ENCODE assay signal across 8 cellular contexts in the genomic region with DNA sequence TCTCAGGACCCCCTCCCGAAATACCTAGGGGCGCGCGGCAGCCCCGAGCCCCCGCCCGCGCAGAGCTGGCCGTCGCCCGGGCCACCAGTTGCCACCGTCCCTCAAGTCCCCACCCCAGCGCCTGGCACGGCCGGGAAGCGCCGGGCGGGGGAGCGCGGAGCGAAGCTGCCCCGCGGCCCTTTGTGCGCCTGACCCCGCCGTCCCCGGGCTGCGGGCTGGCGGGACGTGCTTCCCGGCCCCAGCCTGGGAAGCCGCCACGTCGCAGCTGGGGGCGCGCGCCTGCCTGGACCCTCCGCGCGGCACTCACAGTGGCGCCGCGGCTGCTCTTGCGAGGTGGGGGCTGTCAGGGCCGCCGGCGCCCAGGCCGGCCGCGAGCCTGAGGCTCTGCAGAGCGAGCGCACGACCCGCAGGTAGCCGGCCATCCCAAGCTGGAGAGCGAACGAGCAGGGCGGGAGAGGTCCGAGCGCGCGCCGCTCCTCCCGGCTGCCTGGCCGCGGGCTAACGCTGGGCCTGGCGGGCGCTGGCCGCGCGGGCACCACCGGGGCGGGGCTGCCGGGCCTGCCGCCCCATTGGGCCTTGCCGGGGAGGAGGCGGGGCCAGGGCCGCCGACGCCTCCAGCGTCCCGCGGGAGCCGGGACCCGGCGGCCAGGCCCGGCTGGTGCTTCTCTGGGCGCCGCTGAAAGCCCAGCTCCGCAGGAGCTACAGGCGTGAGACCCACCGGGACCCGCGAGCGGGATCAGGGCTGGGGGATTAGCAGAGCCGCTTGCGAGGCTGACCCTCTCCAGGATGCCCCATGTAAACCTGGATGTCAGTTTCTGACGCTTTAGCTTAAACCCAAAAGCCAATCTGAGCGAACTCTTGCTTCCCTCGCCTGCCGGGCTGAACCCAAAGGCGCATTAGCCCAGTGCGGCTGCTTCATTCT. TPM values are rescaled to one million over a fixed set of nuclear protein-coding genes. Genes with fewer than 3 reads are reported as not detected.
DNase-seq lines count a peak whose midpoint lies in the region; ATAC-seq and TF ChIP-seq lines count a peak whose summit lies in the region.

A gene (minus strand): TSS at position 500 of the 922 bp plus-strand sequence. CDS start 78 bp downstream, at position 422.

- H2BK120ac ChIP-seq in neuronal stem cell (ENCODE audit: low read depth, low read length) = peak within 1 kb of the TSS; percentile 67

- peak within 1 kb of the TSS; percentile 100 for H3K18ac ChIP-seq in neuronal stem cell (ENCODE audit: low read length)

- H3K4ac ChIP-seq in neuronal stem cell (ENCODE audit: low read length) = no peak within 1 kb of the TSS

- H2BK12ac ChIP-seq in neuronal stem cell (ENCODE audit: low read length) = no peak within 1 kb of the TSS

- H3K9me3 ChIP-seq in gastroesophageal sphincter (no peaks in the 10 kb centered on the region), neuronal stem cell (replicated peaks in 1 of 2; ENCODE audit: control insufficient read depth in 2 of 2, insufficient read depth in 1 of 2, low read depth in 1 of 2, low read length in 2 of 2) (no peaks in the 10 kb centered on the region)

- H3K4me1 ChIP-seq in KMS-11 (ENCODE audit: low read depth, poor library complexity, severe bottlenecking) (peaks cover 36% of the 10 kb centered on the region), gastroesophageal sphincter (peaks cover 3 to 94% (median 38%) of the 10 kb centered on the region in 3 donors), neuronal stem cell (ENCODE audit: control insufficient read depth in 2 of 2, insufficient read depth in 1 of 2, low read depth in 1 of 2, low read length in 2 of 2) (peaks cover 21 to 27% of the 10 kb centered on the region in 2 donors)

- H3K4me2 ChIP-seq in KMS-11 (peak within 1 kb of the TSS; percentile 90), neuronal stem cell (ENCODE audit: insufficient read depth, low read length, poor library complexity, severe bottlenecking) (peak within 1 kb of the TSS; percentile 78)

- no peaks in the 10 kb centered on the region for H3K27me3 ChIP-seq in KMS-11 (ENCODE audit: insufficient read depth, low read depth)
- no peaks in the 10 kb centered on the region for H3K27me3 ChIP-seq in gastroesophageal sphincter
- H3K27me3 ChIP-seq in neuronal stem cell (ENCODE audit: control insufficient read depth in 3 of 3, insufficient read depth in 3 of 3, low read depth in 1 of 3, low read length in 3 of 3) = peaks cover 0 to 15% (median 4%) of the 10 kb centered on the region in 3 experiments

- TF ChIP-seq EP300 in gastroesophageal sphincter (IDR thresholded peaks at IDR 0.05) = no peak

- H3K79me1 ChIP-seq in neuronal stem cell (ENCODE audit: low read depth, low read length) = peaks cover 14% of the 10 kb centered on the region

- H3K36me3 ChIP-seq in KMS-11 (ENCODE audit: insufficient read depth) (no peaks in the 10 kb centered on the region), gastroesophageal sphincter (no peaks in the 10 kb centered on the region), neuronal stem cell (replicated peaks in 1 of 2; ENCODE audit: control insufficient read depth in 2 of 2, insufficient read depth in 2 of 2, low read length in 2 of 2) (peaks cover 2 to 8% of the 10 kb centered on the region in 2 donors)

- TF ChIP-seq POLR2A in gastroesophageal sphincter (IDR thresholded peaks at IDR 0.05) = peak; percentile 93 to 97

- H4K91ac ChIP-seq in neuronal stem cell (ENCODE audit: low read depth, low read length, poor library complexity) = peak within 1 kb of the TSS; percentile 68

- H2BK5ac ChIP-seq in neuronal stem cell (ENCODE audit: low read length) = peak within 1 kb of the TSS; percentile 72

- WGBS in gastroesophageal sphincter (ENCODE audit: low coverage in 1 of 2), 2 donors = no CpG with 5 or more reads among the region's 104 CpGs
- no CpG with 5 or more reads among the region's 104 CpGs for WGBS in neuronal stem cell (ENCODE audit: extremely low coverage in 2 of 2, insufficient read length in 2 of 2, insufficient replicate concordance in 1 of 2), 2 donors

- H2BK15ac ChIP-seq in neuronal stem cell (ENCODE audit: low read length) = no peak within 1 kb of the TSS

- H4K20me1 ChIP-seq in KMS-11 (ENCODE audit: insufficient read depth) = no peaks in the 10 kb centered on the region

- no peaks in the 10 kb centered on the region for H3K79me2 ChIP-seq in KMS-11 (ENCODE audit: insufficient read depth, low read depth)

- H3K27ac ChIP-seq in KMS-11 (no peak within 1 kb of the TSS; the same call in 1 of the 2 replicates), gastroesophageal sphincter (peak within 1 kb of the TSS; percentile 96 to 100 (median 96)), neuronal stem cell (replicated peaks; ENCODE audit: low read length) (peak within 1 kb of the TSS; percentile 79), temporal lobe (ENCODE audit: low read depth, low read length) (peak within 1 kb of the TSS; percentile 97)

- ATAC-seq in GM21723 (IDR thresholded peaks at IDR 0.05; ENCODE audit: unreplicated experiment) = peak; percentile 65
- ATAC-seq in gastroesophageal sphincter = peak; percentile 91

- DNase-seq in ELF-1 (ENCODE audit: low read depth, low spot score) (peak; percentile 91), SK-N-DZ (ENCODE audit: low spot score) (peak; percentile 84), neuronal stem cell (ENCODE audit: low spot score) (peak; percentile 85)
- DNase-seq in activated naive CD4-positive, alpha-beta T cell treated with anti-CD3 and anti-CD28 coated beads, Interleukin-2, amount 50 U/mL, for 16 hours = peak; percentile 77

- peak within 1 kb of the TSS; percentile 46 for H3K23ac ChIP-seq in neuronal stem cell (ENCODE audit: low read depth, low read length, poor library complexity)

- H2AK5ac ChIP-seq in neuronal stem cell (ENCODE audit: low read depth, low read length) = peak within 1 kb of the TSS; percentile 86

- no peak within 1 kb of the TSS for H4K8ac ChIP-seq in neuronal stem cell (ENCODE audit: low read depth, low read length)

- H2AFZ ChIP-seq in KMS-11 (ENCODE audit: low read depth) = peak within 1 kb of the TSS; percentile 98
- peak within 1 kb of the TSS; percentile 98 for H2AFZ ChIP-seq in neuronal stem cell (ENCODE audit: low read length)

- H3K9ac ChIP-seq in KMS-11 (peak within 1 kb of the TSS; percentile 32; the same call in 1 of the 2 replicates), neuronal stem cell (ENCODE audit: low read depth, low read length, poor library complexity) (peak within 1 kb of the TSS; percentile 98)

- TF ChIP-seq CTCF in KMS-11 (conservative IDR thresholded peaks at IDR 0.05; ENCODE audit: low read depth, low read length) (no peak), gastroesophageal sphincter (IDR thresholded peaks at IDR 0.05) (peak in 1 of 4 experiments; percentile 14)

- peak within 1 kb of the TSS; percentile 97 for H3K14ac ChIP-seq in neuronal stem cell (ENCODE audit: low read length)

- no peak within 1 kb of the TSS for H3K4me3 ChIP-seq in KMS-11 (IDR thresholded peaks at IDR 0.05; ENCODE audit: insufficient read depth, low read depth, low read length)
- peak within 1 kb of the TSS; percentile 88 to 98 for H3K4me3 ChIP-seq in gastroesophageal sphincter
- H3K4me3 ChIP-seq in neuronal stem cell (ENCODE audit: low read length in 2 of 2) = peak within 1 kb of the TSS; percentile 79 to 92

RNA-seq across cellular contexts. Expression of the gene that starts here (rescaled TPM):
- polyA plus RNA-seq in SK-N-DZ (2014; cell fraction: cytosol; rRNA removed) = 189 and 195 TPM in 2 replicates
- polyA plus RNA-seq in SK-N-DZ (2014; cell fraction: nucleus; rRNA removed) = 127 and 150 TPM in 2 replicates
- total RNA-seq in gastroesophageal sphincter = 100 to 1,000 TPM in 3 of 4 donors, 10 to 100 TPM in 1; 45.2 to 289 (median 132) TPM
- 111 TPM for polyA plus RNA-seq in neuronal stem cell (2013, experiment 1 of 2)
- polyA plus RNA-seq in neuronal stem cell (2013, experiment 2 of 2) = 110 TPM
- total RNA-seq in temporal lobe = 64.4 TPM
